Comparison of ENCODE assay signal across 8 cellular contexts in genomic region chrX:24464836-24465523, GRCh38. TPM values are rescaled to one million over a fixed set of nuclear protein-coding genes. Genes with fewer than 3 reads are reported as not detected.
DNase-seq lines count a peak whose midpoint lies in the region; ATAC-seq, FAIRE-seq and TF ChIP-seq lines count a peak whose summit lies in the region.

PDK3 (plus strand) TSS chrX:24465286; CDS start chrX:24465456, 170 bp downstream.

- H3K9ac ChIP-seq in OCI-LY1 (ENCODE audit: low read length): peak within 1 kb of the TSS; percentile 86

- no peaks in the 10 kb centered on the region for H3K9me2 ChIP-seq in OCI-LY1 (ENCODE audit: low read depth, low read length)

- H3K27me3 ChIP-seq in OCI-LY1 (ENCODE audit: insufficient read depth, low read length): no peaks in the 10 kb centered on the region

- no peak within 1 kb of the TSS for H2AFZ ChIP-seq in OCI-LY1 (ENCODE audit: low read length)

- 0 out of 2 replicates have a peak, but pooled peaks cover 4% of the 10 kb centered on the region for H3K79me2 ChIP-seq in OCI-LY1 (ENCODE audit: insufficient read depth, low read length)

- H3K27ac ChIP-seq in OCI-LY1 (ENCODE audit: low read depth, low read length, poor library complexity, severe bottlenecking): peak within 1 kb of the TSS; percentile 43

- H3K36me3 ChIP-seq in OCI-LY1 (ENCODE audit: insufficient read depth, low read length) (no peaks in the 10 kb centered on the region), mucosa of descending colon (ENCODE audit: low read depth) (no peaks in the 10 kb centered on the region)

- ATAC-seq in GM21526 (IDR thresholded peaks at IDR 0.05; ENCODE audit: low FRiP score, unreplicated experiment) (peak; percentile 96), mucosa of descending colon (peak; percentile 98)

- no peaks in the 10 kb centered on the region for H3K9me3 ChIP-seq in OCI-LY1 (ENCODE audit: low read length)
- H3K9me3 ChIP-seq in mucosa of descending colon: no peaks in the 10 kb centered on the region

- H3K4me1 ChIP-seq in OCI-LY1 (ENCODE audit: insufficient read depth, low read length, severe bottlenecking) (peaks cover 49% of the 10 kb centered on the region), mucosa of descending colon (ENCODE audit: low read depth) (no peaks in the 10 kb centered on the region)

- intact Hi-C loops in mucosa of descending colon (cut with DNase I, micrococcal nuclease): no loop called here

- H3K4me2 ChIP-seq in OCI-LY1 (ENCODE audit: low read length): peak within 1 kb of the TSS; percentile 89

- TF ChIP-seq CTCF in D721Med (IDR thresholded peaks at IDR 0.05; ENCODE audit: insufficient read depth, missing control alignments) (no peak), OCI-LY1 (IDR thresholded peaks at IDR 0.05; ENCODE audit: low read length) (no peak), mucosa of descending colon (IDR thresholded peaks at IDR 0.05) (no peak)

- H3K4me3 ChIP-seq in OCI-LY1 (ENCODE audit: low read depth, low read length, poor library complexity, severe bottlenecking): peak within 1 kb of the TSS; percentile 88
- H3K4me3 ChIP-seq in mucosa of descending colon: peak within 1 kb of the TSS; percentile 46

- DNase-seq in D721Med (ENCODE audit: insufficient read length, low spot score): peak; percentile 51
- peak; percentile 58 for DNase-seq in HuH-7 (ENCODE audit: low spot score)
- peak; percentile 87 for DNase-seq in activated CD8-positive, alpha-beta memory T cell treated with anti-CD3 and anti-CD28 coated beads, Interleukin-2, amount 50 U/mL, for 48 hours
- peak; percentile 38 for DNase-seq in epidermal melanocyte (ENCODE audit: insufficient read length, low spot score)
- DNase-seq in mucosa of descending colon: peak; percentile 91 to 95 (median 93)
- DNase-seq in stimulated activated CD8-positive, alpha-beta memory T cell treated with anti-CD3 and anti-CD28 coated beads, Interleukin-4, amount 100 ng/mL, for 1 hour (ENCODE audit: low read depth in 2 of 2, low spot score in 1 of 2): peak; percentile 49 to 73

- H3F3A ChIP-seq in OCI-LY1 (ENCODE audit: insufficient read depth, low read length): no peaks in the 10 kb centered on the region; the same call in 1 of the 2 replicates

- no peak for FAIRE-seq in D721Med (lab: Jason Lieb, UNC)

- no peaks in the 10 kb centered on the region for H4K20me1 ChIP-seq in OCI-LY1 (ENCODE audit: insufficient read depth, low read length)

RNA-seq across cellular contexts. Expression of gene PDK3, which starts in this region (rescaled TPM):
- 10 to 100 TPM; 15.7 to 47.1 (median 20.0) TPM for total RNA-seq in mucosa of descending colon

Comparison
In these comparisons a context has a peak if more than half of its experiments do, and no peak if none do; other contexts are left out.
1. Peak in every context shown above with its lines: DNase-seq, ATAC-seq, H3K4me3 ChIP-seq and H3K27ac ChIP-seq.
2. DNase-seq: peak in every context shown above with its lines; median percentile 93 in mucosa of descending colon; 87 in activated CD8-positive, alpha-beta memory T cell treated with anti-CD3 and anti-CD28 coated beads, Interleukin-2, amount 50 U/mL, for 48 hours; 61 in stimulated activated CD8-positive, alpha-beta memory T cell treated with anti-CD3 and anti-CD28 coated beads, Interleukin-4, amount 100 ng/mL, for 1 hour; 58 in HuH-7; 51 in D721Med; 38 in epidermal melanocyte.